ENCODE assay signal across 1 cellular context in the genomic region with DNA sequence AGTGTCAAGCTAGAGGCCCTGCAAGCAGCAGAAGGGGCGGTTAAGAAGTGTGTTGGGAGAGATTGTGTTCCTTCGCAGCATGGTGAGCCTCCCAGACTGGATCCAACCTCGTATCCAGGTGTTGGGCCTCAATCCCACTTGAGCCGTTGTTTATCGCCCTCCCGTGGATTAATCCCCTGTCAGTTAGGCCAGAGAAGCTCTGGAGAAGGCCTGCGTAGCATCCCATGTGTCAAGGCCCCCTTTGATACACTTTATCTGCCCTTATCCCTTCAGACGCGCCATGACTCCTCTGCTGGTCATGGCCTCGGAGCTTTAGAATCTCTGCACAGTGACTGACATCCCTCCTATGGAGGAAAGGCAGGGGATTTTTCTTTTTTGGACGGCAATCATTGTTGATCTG.
TF ChIP-seq lines count a peak whose summit lies in the region.

No MANE protein-coding gene starts in this region.

TF ChIP-seq in GM23338, 12 proteins besides CTCF, POLR2A, EP300 and RAD21 (continued from another document):
- TF ChIP-seq, protein P1, sequence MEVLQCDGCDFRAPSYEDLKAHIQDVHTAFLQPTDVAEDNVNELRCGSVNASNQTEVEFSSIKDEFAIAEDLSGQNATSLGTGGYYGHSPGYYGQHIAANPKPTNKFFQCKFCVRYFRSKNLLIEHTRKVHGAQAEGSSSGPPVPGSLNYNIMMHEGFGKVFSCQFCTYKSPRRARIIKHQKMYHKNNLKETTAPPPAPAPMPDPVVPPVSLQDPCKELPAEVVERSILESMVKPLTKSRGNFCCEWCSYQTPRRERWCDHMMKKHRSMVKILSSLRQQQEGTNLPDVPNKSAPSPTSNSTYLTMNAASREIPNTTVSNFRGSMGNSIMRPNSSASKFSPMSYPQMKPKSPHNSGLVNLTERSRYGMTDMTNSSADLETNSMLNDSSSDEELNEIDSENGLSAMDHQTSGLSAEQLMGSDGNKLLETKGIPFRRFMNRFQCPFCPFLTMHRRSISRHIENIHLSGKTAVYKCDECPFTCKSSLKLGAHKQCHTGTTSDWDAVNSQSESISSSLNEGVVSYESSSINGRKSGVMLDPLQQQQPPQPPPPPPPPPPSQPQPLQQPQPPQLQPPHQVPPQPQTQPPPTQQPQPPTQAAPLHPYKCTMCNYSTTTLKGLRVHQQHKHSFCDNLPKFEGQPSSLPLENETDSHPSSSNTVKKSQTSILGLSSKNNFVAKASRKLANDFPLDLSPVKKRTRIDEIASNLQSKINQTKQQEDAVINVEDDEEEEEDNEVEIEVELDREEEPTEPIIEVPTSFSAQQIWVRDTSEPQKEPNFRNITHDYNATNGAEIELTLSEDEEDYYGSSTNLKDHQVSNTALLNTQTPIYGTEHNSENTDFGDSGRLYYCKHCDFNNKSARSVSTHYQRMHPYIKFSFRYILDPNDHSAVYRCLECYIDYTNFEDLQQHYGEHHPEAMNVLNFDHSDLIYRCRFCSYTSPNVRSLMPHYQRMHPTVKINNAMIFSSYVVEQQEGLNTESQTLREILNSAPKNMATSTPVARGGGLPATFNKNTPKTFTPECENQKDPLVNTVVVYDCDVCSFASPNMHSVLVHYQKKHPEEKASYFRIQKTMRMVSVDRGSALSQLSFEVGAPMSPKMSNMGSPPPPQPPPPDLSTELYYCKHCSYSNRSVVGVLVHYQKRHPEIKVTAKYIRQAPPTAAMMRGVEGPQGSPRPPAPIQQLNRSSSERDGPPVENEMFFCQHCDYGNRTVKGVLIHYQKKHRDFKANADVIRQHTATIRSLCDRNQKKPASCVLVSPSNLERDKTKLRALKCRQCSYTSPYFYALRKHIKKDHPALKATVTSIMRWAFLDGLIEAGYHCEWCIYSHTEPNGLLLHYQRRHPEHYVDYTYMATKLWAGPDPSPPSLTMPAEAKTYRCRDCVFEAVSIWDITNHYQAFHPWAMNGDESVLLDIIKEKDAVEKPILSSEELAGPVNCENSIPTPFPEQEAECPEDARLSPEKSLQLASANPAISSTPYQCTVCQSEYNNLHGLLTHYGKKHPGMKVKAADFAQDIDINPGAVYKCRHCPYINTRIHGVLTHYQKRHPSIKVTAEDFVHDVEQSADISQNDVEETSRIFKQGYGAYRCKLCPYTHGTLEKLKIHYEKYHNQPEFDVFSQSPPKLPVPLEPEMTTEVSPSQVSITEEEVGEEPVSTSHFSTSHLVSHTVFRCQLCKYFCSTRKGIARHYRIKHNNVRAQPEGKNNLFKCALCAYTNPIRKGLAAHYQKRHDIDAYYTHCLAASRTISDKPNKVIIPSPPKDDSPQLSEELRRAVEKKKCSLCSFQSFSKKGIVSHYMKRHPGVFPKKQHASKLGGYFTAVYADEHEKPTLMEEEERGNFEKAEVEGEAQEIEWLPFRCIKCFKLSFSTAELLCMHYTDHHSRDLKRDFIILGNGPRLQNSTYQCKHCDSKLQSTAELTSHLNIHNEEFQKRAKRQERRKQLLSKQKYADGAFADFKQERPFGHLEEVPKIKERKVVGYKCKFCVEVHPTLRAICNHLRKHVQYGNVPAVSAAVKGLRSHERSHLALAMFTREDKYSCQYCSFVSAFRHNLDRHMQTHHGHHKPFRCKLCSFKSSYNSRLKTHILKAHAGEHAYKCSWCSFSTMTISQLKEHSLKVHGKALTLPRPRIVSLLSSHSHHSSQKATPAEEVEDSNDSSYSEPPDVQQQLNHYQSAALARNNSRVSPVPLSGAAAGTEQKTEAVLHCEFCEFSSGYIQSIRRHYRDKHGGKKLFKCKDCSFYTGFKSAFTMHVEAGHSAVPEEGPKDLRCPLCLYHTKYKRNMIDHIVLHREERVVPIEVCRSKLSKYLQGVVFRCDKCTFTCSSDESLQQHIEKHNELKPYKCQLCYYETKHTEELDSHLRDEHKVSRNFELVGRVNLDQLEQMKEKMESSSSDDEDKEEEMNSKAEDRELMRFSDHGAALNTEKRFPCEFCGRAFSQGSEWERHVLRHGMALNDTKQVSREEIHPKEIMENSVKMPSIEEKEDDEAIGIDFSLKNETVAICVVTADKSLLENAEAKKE (CRISPR knock-in tag; IDR thresholded peaks at IDR 0.05): no peak
- TF ChIP-seq ZNF331 (CRISPR knock-in tag; IDR thresholded peaks at IDR 0.05; ENCODE audit: low read depth) (no peak), ZNF114 (CRISPR knock-in tag; IDR thresholded peaks at IDR 0.05) (no peak), REST (IDR thresholded peaks at IDR 0.05; ENCODE audit: unreplicated experiment) (no peak)
TF ChIP-seq in GM23338: peak in this region for 0.
